ENCODE assay signal across 19 cellular contexts in the genomic region with DNA sequence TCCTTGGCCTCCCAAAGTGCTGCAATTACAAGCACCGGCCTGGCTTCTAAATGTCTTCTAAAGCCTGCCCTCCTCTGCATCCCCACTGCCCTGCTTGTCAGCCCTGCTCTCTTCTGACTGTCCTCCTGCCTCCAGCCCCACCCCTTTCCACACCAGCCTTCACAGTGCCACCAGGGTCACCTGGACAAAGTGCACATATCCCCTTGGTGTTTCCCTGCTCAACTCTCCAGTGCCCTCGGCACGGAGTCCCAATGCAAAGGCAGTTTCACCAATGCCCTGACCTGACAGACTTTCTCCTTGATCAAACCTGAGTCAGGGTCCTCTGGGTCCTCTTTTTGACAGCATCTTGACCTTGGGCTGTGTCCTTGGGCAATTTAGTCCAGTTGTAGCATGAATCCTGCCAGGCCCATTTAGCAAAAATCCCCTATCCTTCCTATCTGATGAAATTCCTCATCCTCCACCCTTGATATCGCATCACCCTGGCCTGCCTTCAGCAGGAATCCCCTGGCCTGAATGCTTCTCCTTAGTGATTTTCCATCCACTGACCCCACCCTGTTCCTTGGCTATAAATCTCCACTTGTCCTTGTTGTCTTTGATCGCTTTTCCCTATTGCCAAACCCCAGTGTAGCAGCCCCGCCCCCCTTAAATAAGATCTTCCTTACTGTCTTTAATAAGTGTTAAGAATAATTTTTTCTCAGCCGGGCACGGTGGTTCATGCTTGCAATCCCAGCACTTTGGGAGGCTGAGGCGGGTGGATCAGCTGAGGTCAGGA. TPM values are rescaled to one million over a fixed set of nuclear protein-coding genes. Genes with fewer than 3 reads are reported as not detected.
"Had no signal": no experiment of that assay in that cellular context is flagged by ENCODE, and none has a peak within 500 bp of the region (broad histone marks: within the 10 kb centered on the region; RNA-seq: fewer than 3 reads in every experiment).

No MANE protein-coding gene starts in this region.

- H3K27ac Mint-ChIP-seq: activated CD4-positive, alpha-beta T cell treated with anti-CD3 and anti-CD28 coated beads, Interleukin-2, amount 10 ng/mL, durations not matched to agents 24 days and 14 days; activated CD8-positive, alpha-beta T cell treated with anti-CD3 and anti-CD28 coated beads, Interleukin-2, amount 10 ng/mL, durations not matched to agents 7 days and 5 days; activated naive CD8-positive, alpha-beta T cell treated with anti-CD3 and anti-CD28 coated beads, Interleukin-2, amount 50 U/mL, for 24 hours; naive thymus-derived CD8-positive, alpha-beta T cell had no signal

- H3K36me3 Mint-ChIP-seq: naive thymus-derived CD8-positive, alpha-beta T cell had no signal

- DNase-seq: activated CD4-positive, alpha-beta T cell treated with anti-CD3 and anti-CD28 coated beads, Interleukin-2, amount 10 ng/mL, durations not matched to agents 24 days and 14 days; activated CD4-positive, CD25-positive, alpha-beta regulatory T cell; activated CD8-positive, alpha-beta memory T cell treated with anti-CD3 and anti-CD28 coated beads, Interleukin-2, amount 50 U/mL, for 48 hours; activated CD8-positive, alpha-beta T cell treated with anti-CD3 and anti-CD28 coated beads, Interleukin-2, amount 10 ng/mL, durations not matched to agents 7 days and 5 days; activated naive CD8-positive, alpha-beta T cell treated with anti-CD3 and anti-CD28 coated beads, Interleukin-2, amount 50 U/mL, for 24 hours; dermis blood vessel endothelial cell; hippocampal formation; left lung; mesenchymal stem cell; naive thymus-derived CD8-positive, alpha-beta T cell; nucleus accumbens; stimulated activated CD4-positive, alpha-beta T cell treated with anti-CD3 and anti-CD28 coated beads, Interleukin-4, amount 100 ng/mL, for 4 hours; stimulated activated CD8-positive, alpha-beta memory T cell treated with anti-CD3 and anti-CD28 coated beads, Interleukin-4, amount 100 ng/mL, for 48 hours; stimulated activated naive CD4-positive, alpha-beta T cell treated with Interleukin-2 at 50 U/mL for 16 hours; transverse colon had no signal

- H3K9me3 Mint-ChIP-seq: activated CD4-positive, alpha-beta T cell treated with anti-CD3 and anti-CD28 coated beads, Interleukin-2, amount 10 ng/mL, durations not matched to agents 24 days and 14 days; activated naive CD8-positive, alpha-beta T cell treated with anti-CD3 and anti-CD28 coated beads, Interleukin-2, amount 50 U/mL, for 24 hours; naive thymus-derived CD8-positive, alpha-beta T cell had no signal

- H3K27me3 Mint-ChIP-seq: activated naive CD8-positive, alpha-beta T cell treated with anti-CD3 and anti-CD28 coated beads, Interleukin-2, amount 50 U/mL, for 24 hours had no signal

- H3K4me2 ChIP-seq: smooth muscle cell had no signal

- H3K4me1 Mint-ChIP-seq: activated naive CD8-positive, alpha-beta T cell treated with anti-CD3 and anti-CD28 coated beads, Interleukin-2, amount 50 U/mL, for 24 hours had no signal

- H3K36me3 ChIP-seq: left lung, transverse colon had no signal

- H3K27me3 ChIP-seq: left lung, transverse colon had no signal

- ATAC-seq: activated CD8-positive, alpha-beta T cell treated with anti-CD3 and anti-CD28 coated beads, Interleukin-2, amount 10 ng/mL, durations not matched to agents 7 days and 5 days; activated naive CD8-positive, alpha-beta T cell treated with anti-CD3 and anti-CD28 coated beads, Interleukin-2, amount 50 U/mL, for 24 hours; left lung; naive thymus-derived CD8-positive, alpha-beta T cell had no signal

- H3K4me3 Mint-ChIP-seq: activated CD4-positive, alpha-beta T cell treated with anti-CD3 and anti-CD28 coated beads, Interleukin-2, amount 10 ng/mL, durations not matched to agents 24 days and 14 days; activated CD8-positive, alpha-beta T cell treated with anti-CD3 and anti-CD28 coated beads, Interleukin-2, amount 10 ng/mL, durations not matched to agents 7 days and 5 days; activated naive CD8-positive, alpha-beta T cell treated with anti-CD3 and anti-CD28 coated beads, Interleukin-2, amount 50 U/mL, for 24 hours; naive thymus-derived CD8-positive, alpha-beta T cell had no signal

- H3K27ac ChIP-seq: epithelial cell of prostate, left lung, transverse colon had no signal

- H3K4me3 ChIP-seq: left lung, smooth muscle cell, transverse colon had no signal

- FAIRE-seq: astrocyte, keratinocyte had no signal

- H3K9me3 ChIP-seq: left lung, transverse colon had no signal

RNA-seq across cellular contexts. Expression of a gene that starts 42.7 kb away (rescaled TPM):
- total RNA-seq: naive thymus-derived CD8-positive, alpha-beta T cell had no signal
